9 cellular contexts compared by ENCODE assay signal in genomic region chr9:129007035-129007765, GRCh38. TPM values are rescaled to one million over a fixed set of nuclear protein-coding genes. Genes with fewer than 3 reads are reported as not detected.
DNase-seq lines count a peak whose midpoint lies in the region; ATAC-seq and TF ChIP-seq lines count a peak whose summit lies in the region.
"Had no signal": no experiment of that assay in that cellular context is flagged by ENCODE, and none has a peak within 500 bp of the region (broad histone marks: within the 10 kb centered on the region; RNA-seq: fewer than 3 reads in every experiment).

No MANE protein-coding gene starts in this region.

- H3K4me1 Mint-ChIP-seq in activated CD4-positive, alpha-beta T cell treated with anti-CD3 and anti-CD28 coated beads, Interleukin-2, amount 10 ng/mL, durations not matched to agents 7 days and 5 days, result no peaks in the 10 kb centered on the region
- no peaks in the 10 kb centered on the region for H3K4me1 Mint-ChIP-seq in type B pancreatic cell (ENCODE audit: unreplicated experiment)
- H3K4me1 Mint-ChIP-seq: activated CD8-positive, alpha-beta memory T cell treated with anti-CD3 and anti-CD28 coated beads, Interleukin-2, amount 10 ng/mL, durations not matched to agents 7 days and 5 days had no signal

- no peaks in the 10 kb centered on the region for H3K9me3 Mint-ChIP-seq in activated CD4-positive, alpha-beta T cell treated with anti-CD3 and anti-CD28 coated beads, Interleukin-2, amount 10 ng/mL, durations not matched to agents 7 days and 5 days
- no peaks in the 10 kb centered on the region for H3K9me3 Mint-ChIP-seq in type B pancreatic cell

- POLR2A ChIA-PET in activated CD4-positive, alpha-beta T cell treated with anti-CD3 and anti-CD28 coated beads, Interleukin-2, amount 10 ng/mL, durations not matched to agents 7 days and 5 days (lab: Charles Lee), result no interaction called here

- peaks cover 19 to 80% of the 10 kb centered on the region in 2 donors for H3K36me3 ChIP-seq in muscle layer of duodenum (ENCODE audit: control insufficient read depth in 1 of 2, insufficient read depth in 2 of 2, low read length in 2 of 2)
- H3K36me3 ChIP-seq in upper lobe of left lung, result peaks cover 17 to 96% (median 73%) of the 10 kb centered on the region in 4 donors

- H3K27ac ChIP-seq in muscle layer of duodenum (ENCODE audit: low read length) (peak overlapping the region; percentile 23), upper lobe of left lung (no peak overlapping the region)

- CTCF ChIA-PET in activated CD4-positive, alpha-beta T cell treated with anti-CD3 and anti-CD28 coated beads, Interleukin-2, amount 10 ng/mL, durations not matched to agents 7 days and 5 days (lab: Charles Lee), result interaction anchor here (0.6 to 1.9 kb wide), 3 partner anchors 11 to 149 kb away, joined by 3 to 6 read pairs (median 4); no protein-coding TSS in a partner anchor

- TF ChIP-seq CTCF in type B pancreatic cell (conservative IDR thresholded peaks at IDR 0.05) (no peak), upper lobe of left lung (IDR thresholded peaks at IDR 0.05) (peak in 2 of 6 experiments; percentile 3 to 11)

- no peaks in the 10 kb centered on the region for H3K9me3 ChIP-seq in muscle layer of duodenum (ENCODE audit: control insufficient read depth in 1 of 2, low read length in 2 of 2)
- no peaks in the 10 kb centered on the region for H3K9me3 ChIP-seq in upper lobe of left lung

- H3K4me3 ChIP-seq in muscle layer of duodenum (ENCODE audit: low read depth in 1 of 2, low read length in 2 of 2) (no peak overlapping the region), upper lobe of left lung (no peak overlapping the region)

- DNase-seq in activated CD4-positive, alpha-beta T cell treated with anti-CD3 and anti-CD28 coated beads, Interleukin-2, amount 10 ng/mL, durations not matched to agents 7 days and 5 days, result no peak
- DNase-seq in activated CD4-positive, alpha-beta T cell treated with anti-CD3 and anti-CD28 coated beads, Interleukin-2, amount 50 U/mL, for 1 hour, result no peak
- DNase-seq in cerebellar cortex (ENCODE audit: low spot score), result peak; percentile 42
- DNase-seq in type B pancreatic cell (ENCODE audit: extremely low spot score, unreplicated experiment), result no peak
- no peak for DNase-seq in NCI-H748 (lab: John Stamatoyannopoulos, UW; ENCODE audit: unreplicated experiment)
- DNase-seq in upper lobe of left lung, result no peak

- no peak for TF ChIP-seq EP300 in upper lobe of left lung (IDR thresholded peaks at IDR 0.05)

- no peaks in the 10 kb centered on the region for H3K27me3 Mint-ChIP-seq in activated CD4-positive, alpha-beta T cell treated with anti-CD3 and anti-CD28 coated beads, Interleukin-2, amount 10 ng/mL, durations not matched to agents 7 days and 5 days
- H3K27me3 Mint-ChIP-seq in type B pancreatic cell, result no peaks in the 10 kb centered on the region
- H3K27me3 Mint-ChIP-seq: activated CD8-positive, alpha-beta memory T cell treated with anti-CD3 and anti-CD28 coated beads, Interleukin-2, amount 10 ng/mL, durations not matched to agents 7 days and 5 days had no signal

- peaks cover 34% of the 10 kb centered on the region for H3K36me3 Mint-ChIP-seq in activated CD4-positive, alpha-beta T cell treated with anti-CD3 and anti-CD28 coated beads, Interleukin-2, amount 10 ng/mL, durations not matched to agents 7 days and 5 days (ENCODE audit: low read depth)
- H3K36me3 Mint-ChIP-seq in type B pancreatic cell, result no peaks in the 10 kb centered on the region

- 71 to 92% methylated on average over 10 to 14 of the region's 14 CpGs for WGBS in upper lobe of left lung, 2 donors

- H3K4me1 ChIP-seq in muscle layer of duodenum (ENCODE audit: control insufficient read depth in 1 of 2, insufficient read depth in 2 of 2, low read length in 2 of 2), result peaks cover 4 to 16% of the 10 kb centered on the region in 2 donors
- peaks cover 0 to 9% (median 5%) of the 10 kb centered on the region in 4 donors for H3K4me1 ChIP-seq in upper lobe of left lung

- TF ChIP-seq POLR2A in upper lobe of left lung (IDR thresholded peaks at IDR 0.05), result no peak

- no peak for ATAC-seq in upper lobe of left lung (ENCODE audit: low FRiP score in 2 of 2)
- no peak for ATAC-seq in GM21576 (IDR thresholded peaks at IDR 0.05; ENCODE audit: unreplicated experiment)

- H3K27ac Mint-ChIP-seq in activated CD4-positive, alpha-beta T cell treated with anti-CD3 and anti-CD28 coated beads, Interleukin-2, amount 10 ng/mL, durations not matched to agents 7 days and 5 days, result peak overlapping the region; percentile 50
- H3K27ac Mint-ChIP-seq in type B pancreatic cell, result peak overlapping the region; percentile 84

- no peak overlapping the region for H3K4me3 Mint-ChIP-seq in activated CD4-positive, alpha-beta T cell treated with anti-CD3 and anti-CD28 coated beads, Interleukin-2, amount 10 ng/mL, durations not matched to agents 7 days and 5 days
- H3K4me3 Mint-ChIP-seq in type B pancreatic cell, result peak overlapping the region; percentile 22
- H3K4me3 Mint-ChIP-seq: activated CD8-positive, alpha-beta memory T cell treated with anti-CD3 and anti-CD28 coated beads, Interleukin-2, amount 10 ng/mL, durations not matched to agents 7 days and 5 days had no signal

- H3K27me3 ChIP-seq in muscle layer of duodenum (ENCODE audit: low read depth, low read length) (no peaks in the 10 kb centered on the region), upper lobe of left lung (no peaks in the 10 kb centered on the region)

RNA-seq across cellular contexts. Expression of gene SH3GLB2, which starts 20.9 kb away (rescaled TPM):
- total RNA-seq in activated CD4-positive, alpha-beta T cell treated with anti-CD3 and anti-CD28 coated beads, Interleukin-2, amount 10 ng/mL, durations not matched to agents 7 days and 5 days, result 100 to 1,000 TPM; 111 to 124 TPM
- total RNA-seq in type B pancreatic cell (ENCODE audit: low replicate concordance), result 126 and 224 TPM in 2 replicates
- total RNA-seq in upper lobe of left lung, result 100 to 1,000 TPM in 2 of 6 donors, 10 to 100 TPM in 4; 69.6 to 202 (median 94.1) TPM

RNA-seq across cellular contexts. Expression of gene MIGA2, which starts 29.2 kb away (rescaled TPM):
- 10 to 100 TPM; 33.8 to 43.1 TPM for total RNA-seq in activated CD4-positive, alpha-beta T cell treated with anti-CD3 and anti-CD28 coated beads, Interleukin-2, amount 10 ng/mL, durations not matched to agents 7 days and 5 days
- total RNA-seq in type B pancreatic cell (ENCODE audit: low replicate concordance), result 38.4 and 41.6 TPM in 2 replicates
- total RNA-seq in upper lobe of left lung, result 10 to 100 TPM; 18.6 to 95.3 (median 28.6) TPM

RNA-seq across cellular contexts. Expression of gene NUP188, which starts 59.7 kb away (rescaled TPM):
- 10 to 100 TPM; 87.7 to 87.8 TPM for total RNA-seq in activated CD4-positive, alpha-beta T cell treated with anti-CD3 and anti-CD28 coated beads, Interleukin-2, amount 10 ng/mL, durations not matched to agents 7 days and 5 days
- 36.4 and 63.7 TPM in 2 replicates for total RNA-seq in type B pancreatic cell (ENCODE audit: low replicate concordance)
- total RNA-seq in upper lobe of left lung, result 100 to 1,000 TPM in 1 of 6 donors, 10 to 100 TPM in 5; 30.4 to 225 (median 50.1) TPM

RNA-seq across cellular contexts. Expression of gene DOLK, which starts 59.8 kb away (rescaled TPM):
- total RNA-seq in activated CD4-positive, alpha-beta T cell treated with anti-CD3 and anti-CD28 coated beads, Interleukin-2, amount 10 ng/mL, durations not matched to agents 7 days and 5 days, result 1 to 10 TPM; 8.4 to 9.2 TPM
- 18.8 and 21.6 TPM in 2 replicates for total RNA-seq in type B pancreatic cell (ENCODE audit: low replicate concordance)
- 10 to 100 TPM in 5 of 6 donors, 1 to 10 TPM in 1; 5.7 to 24.5 (median 12.3) TPM for total RNA-seq in upper lobe of left lung
